In the genomic region with DNA sequence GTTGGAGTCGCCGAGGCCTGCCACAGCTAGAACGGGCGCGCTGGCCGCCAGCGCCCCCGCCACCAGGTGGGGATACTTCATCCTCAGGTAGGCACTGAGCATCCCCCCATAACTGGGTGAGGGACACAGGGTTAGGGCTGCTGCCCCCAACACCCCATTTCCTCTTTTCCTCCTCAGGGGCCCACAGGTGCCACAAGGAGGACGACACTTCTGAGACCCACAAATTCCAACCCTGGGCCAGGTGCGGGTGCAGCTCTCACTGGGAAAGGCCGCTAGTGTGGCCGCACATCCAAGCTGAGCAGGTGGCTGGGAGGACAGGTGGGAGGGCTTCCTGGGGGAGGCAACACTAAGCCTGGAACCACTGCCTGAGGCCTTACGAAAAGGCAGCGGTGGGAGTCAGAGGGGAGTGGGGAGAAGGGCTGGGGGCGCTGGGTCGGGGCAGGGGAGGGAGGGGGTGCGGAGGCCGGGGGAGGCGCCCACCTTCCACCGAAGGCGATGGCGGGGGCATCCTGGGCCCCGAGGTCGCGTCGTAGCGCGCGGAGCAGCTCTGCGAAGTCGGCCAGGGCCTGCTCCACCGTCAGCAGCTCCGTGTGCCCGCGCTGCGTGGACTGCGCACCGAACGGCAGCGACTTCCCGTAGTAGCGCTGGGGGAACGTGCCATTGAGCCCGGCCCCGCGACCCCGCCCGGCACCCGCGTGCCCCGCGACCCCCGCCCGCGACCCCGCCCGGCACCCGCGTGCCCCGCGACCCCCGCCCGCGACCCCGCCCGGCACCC, we compare ENCODE assay signal across 8 cellular contexts. TPM values are rescaled to one million over a fixed set of nuclear protein-coding genes. Genes with fewer than 3 reads are reported as not detected.
DNase-seq lines count a peak whose midpoint lies in the region; ATAC-seq, FAIRE-seq and TF ChIP-seq lines count a peak whose summit lies in the region.

No MANE protein-coding gene starts in this region.

- H3K36me3 ChIP-seq in BLaER1 treated with 17β-estradiol and CSF1 and Interleukin-3, amounts not matched to agents 10 nM and 100 nM = peaks cover 46 to 49% (median 48%) of the 10 kb centered on the region in 11 experiments
- H3K36me3 ChIP-seq in IMR-90 (ENCODE audit: control insufficient read depth, insufficient read depth, low read length) = peaks cover 33% of the 10 kb centered on the region
- H3K36me3 ChIP-seq in K562 (ENCODE audit: control insufficient read depth, insufficient read depth, low read length) = peaks cover 50% of the 10 kb centered on the region; the same call in 2 of the 3 replicates

- TF ChIP-seq EP300 in K562 (IDR thresholded peaks at IDR 0.05; ENCODE audit: low read length) = no peak

- H3K27me3 ChIP-seq in BLaER1 treated with 17β-estradiol and CSF1 and Interleukin-3, amounts not matched to agents 10 nM and 100 nM = no peaks in the 10 kb centered on the region
- H3K27me3 ChIP-seq in IMR-90 (ENCODE audit: control insufficient read depth, insufficient read depth, low read length) (no peaks in the 10 kb centered on the region), K562 (ENCODE audit: control insufficient read depth in 2 of 2, insufficient read depth in 2 of 2, low read length in 2 of 2) (no peaks in the 10 kb centered on the region)

- H3K27me3 Mint-ChIP-seq in nephron (ENCODE audit: low read depth) = peaks cover 27% of the 10 kb centered on the region

- H4K20me1 ChIP-seq in BLaER1 treated with 17β-estradiol and CSF1 and Interleukin-3, amounts not matched to agents 10 nM and 100 nM = peaks cover 38 to 50% (median 44%) of the 10 kb centered on the region in 11 experiments; a peak in 21 of 22 replicates
- H4K20me1 ChIP-seq in IMR-90 (ENCODE audit: insufficient read depth, low read length) (no peaks in the 10 kb centered on the region), K562 (replicated peaks; ENCODE audit: control insufficient read depth, insufficient read depth, low read length) (no peaks in the 10 kb centered on the region)

- H3K23ac ChIP-seq in IMR-90 (ENCODE audit: low read depth, low read length) = 0 out of 2 replicates have a peak overlapping the region, but pooled peaks have one; percentile 66

- intact Hi-C loops in IMR-90 (cut with micrococcal nuclease) = no loop called here
- intact Hi-C loops in K562 (cut with micrococcal nuclease) = no loop called here

- H3K56ac ChIP-seq in IMR-90 (ENCODE audit: extremely low read depth, insufficient read depth, low read length) = no peak overlapping the region

- no peak overlapping the region for H2BK20ac ChIP-seq in IMR-90 (ENCODE audit: low read depth, low read length)

- no peak for FAIRE-seq in K562 (lab: Jason Lieb, UNC)

- H3K18ac ChIP-seq in IMR-90 (ENCODE audit: low read depth, low read length) = no peak overlapping the region

- H2BK120ac ChIP-seq in IMR-90 (ENCODE audit: low read depth, low read length) = no peak overlapping the region

- H2BK5ac ChIP-seq in IMR-90 (ENCODE audit: low read depth, low read length, poor library complexity, severe bottlenecking) = no peak overlapping the region

- H4K5ac ChIP-seq in IMR-90 (ENCODE audit: low read depth, low read length) = no peak overlapping the region

- peaks cover 17 to 54% (median 51%) of the 10 kb centered on the region in 10 experiments for H3K4me1 ChIP-seq in BLaER1 treated with 17β-estradiol and CSF1 and Interleukin-3, amounts not matched to agents 10 nM and 100 nM
- H3K4me1 ChIP-seq in IMR-90 (ENCODE audit: control insufficient read depth, insufficient read depth, low read length) = peaks cover 6% of the 10 kb centered on the region
- peaks cover 18 to 83% of the 10 kb centered on the region in 2 experiments for H3K4me1 ChIP-seq in K562 (replicated peaks in 1 of 2; ENCODE audit: control insufficient read depth in 2 of 2, insufficient read depth in 2 of 2, low read length in 2 of 2)

- TF ChIP-seq RAD21 in IMR-90 (IDR thresholded peaks at IDR 0.05; ENCODE audit: low read length) = no peak
- TF ChIP-seq RAD21 in K562 (CRISPR knock-in tag; conservative IDR thresholded peaks at IDR 0.05 in 1 of 2, IDR thresholded peaks at IDR 0.05 in 1 of 2) = no peak

- peak overlapping the region; percentile 43 to 68 (median 54) for H3K4me3 Mint-ChIP-seq in nephron

- dilution Hi-C loops in IMR-90 (cut with HindIII; ENCODE audit: low sequenced_read_pairs, unreplicated experiment) = no loop called here

- no peak overlapping the region; a peak in 1 of 4 replicates for H4K8ac ChIP-seq in IMR-90 (ENCODE audit: low read depth in 2 of 2, low read length in 2 of 2)

- peak overlapping the region in 3 of 11 experiments; percentile 18 to 85 (median 79); a peak in 4 of 22 replicates for H3K27ac ChIP-seq in BLaER1 treated with 17β-estradiol and CSF1 and Interleukin-3, amounts not matched to agents 10 nM and 100 nM
- H3K27ac ChIP-seq in IMR-90 (ENCODE audit: insufficient read depth, low read length) (no peak overlapping the region; the same call in 1 of the 2 replicates), K562 (ENCODE audit: extremely low read depth, low read depth, low read length) (peak overlapping the region; percentile 46; the same call in 1 of the 3 replicates)

- no peak overlapping the region for H2BK15ac ChIP-seq in IMR-90 (ENCODE audit: low read depth, low read length)

- CTCF ChIA-PET in IMR-90 (lab: Yijun Ruan, JAX) = no interaction called here
- CTCF ChIA-PET in K562 (lab: Yijun Ruan, JAX; ENCODE audit: low intra/inter-chr PET ratio) = no interaction called here

- ATAC-seq in IMR-90 (ENCODE audit: low read depth) (no peak), K562 (0 out of 3 replicates have a peak, but pooled peaks have one; percentile 7), HG02840 (IDR thresholded peaks at IDR 0.05; ENCODE audit: low FRiP score, unreplicated experiment) (no peak), HG03521 (IDR thresholded peaks at IDR 0.05; ENCODE audit: unreplicated experiment) (no peak)

- no peak for TF ChIP-seq POLR2A in IMR-90 (IDR thresholded peaks at IDR 0.05; ENCODE audit: low read depth, low read length)
- TF ChIP-seq POLR2A in K562 (conservative IDR thresholded peaks at IDR 0.05) = no peak

- H3K9ac ChIP-seq in BLaER1 treated with 17β-estradiol and CSF1 and Interleukin-3, amounts not matched to agents 10 nM and 100 nM = peak overlapping the region; percentile 47 to 87 (median 80); a peak in 19 of 22 replicates
- H3K9ac ChIP-seq in IMR-90 (ENCODE audit: low read depth, low read length) (no peak overlapping the region), K562 (ENCODE audit: insufficient read depth in 1 of 2, low read depth in 2 of 2, low read length in 2 of 2) (peak overlapping the region in 1 of 2 experiments; percentile 97; a peak in 3 of 4 replicates)

- peak overlapping the region; percentile 51 to 80 (median 72) for H3K4me3 ChIP-seq in BLaER1 treated with 17β-estradiol and CSF1 and Interleukin-3, amounts not matched to agents 10 nM and 100 nM
- H3K4me3 ChIP-seq in IMR-90 (ENCODE audit: insufficient read depth, low read depth, low read length) (peak overlapping the region; percentile 48), K562 (peak overlapping the region; percentile 35; the same call in 1 of the 2 replicates)

- peak overlapping the region; percentile 78 for H2AK9ac ChIP-seq in IMR-90 (replicated peaks; ENCODE audit: low read depth, low read length, poor library complexity)

- H2AFZ ChIP-seq in IMR-90 (replicated peaks; ENCODE audit: low read length, poor library complexity) (peak overlapping the region; percentile 58), K562 (ENCODE audit: low read depth, low read length) (no peak overlapping the region)

- in situ Hi-C loops in IMR-90 (cut with MboI; ENCODE audit: low sequenced_read_pairs) (no loop called here), K562 (cut with MboI) (no loop called here)

- H3K9me3 ChIP-seq in BLaER1 treated with 17β-estradiol and CSF1 and Interleukin-3, amounts not matched to agents 10 nM and 100 nM (replicated peaks in 1 of 11) = no peaks in the 10 kb centered on the region
- H3K9me3 ChIP-seq in IMR-90 (ENCODE audit: control insufficient read depth, insufficient read depth, low read length) (no peaks in the 10 kb centered on the region), K562 (replicated peaks; ENCODE audit: control insufficient read depth, insufficient read depth, low read depth, low read length) (no peaks in the 10 kb centered on the region)

- BruUV-seq in IMR-90 (replicated peaks; lab: Mats Ljungman, UMichigan) (no TSS peak), K562 (replicated peaks; lab: Mats Ljungman, UMichigan) (TSS peak; percentile 65)

- no peaks in the 10 kb centered on the region for H3K36me3 Mint-ChIP-seq in nephron (ENCODE audit: low read depth)

- POLR2A ChIA-PET in IMR-90 (lab: Charles Lee; ENCODE audit: unreplicated experiment) = no interaction called here
- POLR2A ChIA-PET in K562 (lab: Yijun Ruan, JAX) = interaction anchor here (0.6 to 0.9 kb wide), 5 partner anchors 14 to 464 kb away, joined by 3 to 5 read pairs (median 3); no protein-coding TSS in a partner anchor

- H3K79me2 ChIP-seq in K562 (ENCODE audit: control insufficient read depth, insufficient read depth, low read length) = peaks cover 27% of the 10 kb centered on the region

- 22% methylated on average over 12 of the region's 66 CpGs; no CpG with 5 or more reads in 1 of the 2 experiments for WGBS in IMR-90 (ENCODE audit: extremely low coverage in 2 of 2, insufficient read length in 1 of 2), 2 experiments
- 70% methylated on average over 12 of the region's 66 CpGs for WGBS in K562 (ENCODE audit: insufficient coverage, low coverage, missing lambda C conversion rate)

- no peak for TF ChIP-seq CTCF in IMR-90 (conservative IDR thresholded peaks at IDR 0.05; ENCODE audit: low read depth, low read length)
- TF ChIP-seq CTCF in K562 (IDR thresholded peaks at IDR 0.05 in 2 of 3, conservative IDR thresholded peaks at IDR 0.05 in 1 of 3; ENCODE audit: insufficient read depth in 2 of 3, low read depth in 1 of 3, low read length in 3 of 3) = no peak
- TF ChIP-seq CTCF in nephron (IDR thresholded peaks at IDR 0.05; ENCODE audit: unreplicated experiment in 3 of 3) = no peak

- H3K4ac ChIP-seq in IMR-90 (ENCODE audit: low read depth, low read length) = no peak overlapping the region

- no peaks in the 10 kb centered on the region for H3K4me1 Mint-ChIP-seq in nephron

- DNase-seq in IMR-90 (no peak), K562 (ENCODE audit: extremely low read depth in 1 of 4, low spot score in 3 of 4) (peak in 3 of 4 experiments; percentile 48 to 65 (median 62)), NCI-H1436 treated with DMSO at 0.1 percent for 48 hours (lab: John Stamatoyannopoulos, UW) (no peak), dedifferentiated amniotic fluid mesenchymal stem cell (ENCODE audit: extremely low spot score) (no peak)

- H3K79me1 ChIP-seq in IMR-90 (ENCODE audit: low read depth in 1 of 2, low read length in 2 of 2) = 0 out of 4 replicates have a peak, but pooled peaks cover 0 to 3% of the 10 kb centered on the region in 2 experiments

- no peak overlapping the region for H4K91ac ChIP-seq in IMR-90 (ENCODE audit: insufficient read depth, low read depth, low read length)

- H3K4me2 ChIP-seq in BLaER1 treated with 17β-estradiol and CSF1 and Interleukin-3, amounts not matched to agents 10 nM and 100 nM = peak overlapping the region; percentile 78 to 96 (median 91)
- peak overlapping the region; percentile 86 for H3K4me2 ChIP-seq in IMR-90 (ENCODE audit: low read depth, low read length)
- peak overlapping the region; percentile 52 for H3K4me2 ChIP-seq in K562 (ENCODE audit: insufficient read depth, low read length)

- no peaks in the 10 kb centered on the region for H3K9me3 Mint-ChIP-seq in nephron

- peak overlapping the region; percentile 59; the same call in 1 of the 2 replicates for H2AK5ac ChIP-seq in IMR-90 (ENCODE audit: low read depth, low read length)

- no peaks in the 10 kb centered on the region for H3K9me1 ChIP-seq in IMR-90 (ENCODE audit: insufficient read depth, low read length)
- no peaks in the 10 kb centered on the region for H3K9me1 ChIP-seq in K562 (ENCODE audit: control insufficient read depth, insufficient read depth, low read length)

- no peak overlapping the region for H3K27ac Mint-ChIP-seq in nephron

- no peak overlapping the region for H3K14ac ChIP-seq in IMR-90 (replicated peaks; ENCODE audit: low read depth, low read length)

RNA-seq across cellular contexts. Expression of a gene that starts 1.0 kb away (rescaled TPM):
- 14.2 and 14.9 TPM in 2 replicates for total RNA-seq in IMR-90 (2012; rRNA removed)
- polyA plus RNA-seq in IMR-90 (2012; rRNA removed) = 76.4 and 88.2 TPM in 2 replicates
- polyA plus RNA-seq in IMR-90 (2012; cell fraction: cytosol; rRNA removed) = 66.6 and 114 TPM in 2 replicates
- 336 and 1,029 TPM in 2 replicates for polyA plus RNA-seq in IMR-90 (2012; cell fraction: nucleus; rRNA removed; ENCODE audit: low replicate concordance)
- 175 and 615 TPM in 2 replicates for total RNA-seq in K562 (2011; cell fraction: chromatin; rRNA removed; ENCODE audit: low replicate concordance)
- 837 and 852 TPM in 2 replicates for total RNA-seq in K562 (2011; cell fraction: nucleolus; rRNA removed)
- total RNA-seq in K562 (2011; cell fraction: nucleoplasm; rRNA removed) = 311 and 347 TPM in 2 replicates
- total RNA-seq in K562 (2014; rRNA removed) = 231 and 272 TPM in 2 replicates
- 11.3 and 24.9 TPM in 2 replicates for total RNA-seq in K562 (2014; rRNA removed; fragmentation: Illumina TruSeq; extraction: Trizol)
- 140 and 141 TPM in 2 replicates for total RNA-seq in K562 (2015; rRNA removed; fragmentation: Illumina TruSeq; extraction: Trizol)
- total RNA-seq in K562 (2021) = 311 and 322 TPM in 2 replicates
- 132 and 158 TPM in 2 replicates for polyA plus RNA-seq in K562 (2011; rRNA removed)
- 141 and 377 TPM in 2 replicates for polyA plus RNA-seq in K562 (2011; cell fraction: cytosol; rRNA removed)
- polyA plus RNA-seq in K562 (2011; cell fraction: nucleus; rRNA removed) = 1,627 and 2,902 TPM in 2 replicates
- 245 and 282 TPM in 2 replicates for polyA plus RNA-seq in K562 (2012)
- 48.4 and 105 TPM in 2 replicates for polyA plus RNA-seq in K562 (2014; fragmentation: Illumina TruSeq; extraction: Trizol)
- polyA plus RNA-seq in K562 (2014; fragmentation: Nextera tagmentation; extraction: Ambion mirVana) = 1 to 10 TPM in 1 of 2 experiments, under 1 TPM in 1; 0.99 to 4.1 TPM
- 352 and 365 TPM in 2 replicates for polyA plus RNA-seq in K562 (2014; rRNA removed)
- polyA minus RNA-seq in K562 (2011; rRNA and poly(A)+ RNA removed) = 9.4 and 25.8 TPM in 2 replicates
- polyA minus RNA-seq in K562 (2011; cell fraction: cytosol; rRNA and poly(A)+ RNA removed) = 61.7 and 63.0 TPM in 2 replicates
- polyA minus RNA-seq in K562 (2011; cell fraction: nucleus; rRNA and poly(A)+ RNA removed) = 112 and 134 TPM in 2 replicates

RNA-seq across cellular contexts. Expression of a gene that starts 25.4 kb away (rescaled TPM):
- total RNA-seq in IMR-90 (2012; rRNA removed) (not detected in 2 replicates), K562 (2014; rRNA removed) (not detected in 2 replicates), K562 (2014; rRNA removed; fragmentation: Illumina TruSeq; extraction: Trizol) (not detected in 2 replicates), K562 (2015; rRNA removed; fragmentation: Illumina TruSeq; extraction: Trizol) (not detected in 2 replicates), K562 (2021) (0.35 and 0.36 TPM in 2 replicates)
- polyA plus RNA-seq in IMR-90 (2012; rRNA removed) (0.04 and 0.09 TPM in 2 replicates), K562 (2011; rRNA removed) (0.03 and 0.04 TPM in 2 replicates), K562 (2014; fragmentation: Illumina TruSeq; extraction: Trizol) (0.08 TPM in 1 of 2 replicates, not detected in the other), K562 (2014; fragmentation: Nextera tagmentation; extraction: Ambion mirVana) (not detected), K562 (2014; rRNA removed) (0.08 and 0.16 TPM in 2 replicates)
- polyA plus RNA-seq in IMR-90 (2012; cell fraction: cytosol; rRNA removed) = 0.03 TPM in 2 replicates
- polyA plus RNA-seq in IMR-90 (2012; cell fraction: nucleus; rRNA removed; ENCODE audit: low replicate concordance) = 0.15 and 0.29 TPM in 2 replicates
- 0.25 and 3.0 TPM in 2 replicates for total RNA-seq in K562 (2011; cell fraction: chromatin; rRNA removed; ENCODE audit: low replicate concordance)
- 0.67 and 3.3 TPM in 2 replicates for total RNA-seq in K562 (2011; cell fraction: nucleolus; rRNA removed)
- 0.53 and 1.2 TPM in 2 replicates for total RNA-seq in K562 (2011; cell fraction: nucleoplasm; rRNA removed)
- polyA plus RNA-seq in K562 (2011; cell fraction: cytosol; rRNA removed) = 0.04 and 0.07 TPM in 2 replicates
- polyA plus RNA-seq in K562 (2011; cell fraction: nucleus; rRNA removed) = 0.34 and 0.67 TPM in 2 replicates
- polyA plus RNA-seq in K562 (2012) = 0.35 and 0.38 TPM in 2 replicates
- polyA minus RNA-seq in K562 (2011; rRNA and poly(A)+ RNA removed) = not detected in 2 replicates
- not detected in 2 replicates for polyA minus RNA-seq in K562 (2011; cell fraction: cytosol; rRNA and poly(A)+ RNA removed)
- 0.13 and 0.56 TPM in 2 replicates for polyA minus RNA-seq in K562 (2011; cell fraction: nucleus; rRNA and poly(A)+ RNA removed)

RNA-seq across cellular contexts. Expression of a gene that starts 26.8 kb away (rescaled TPM):
- total RNA-seq in IMR-90 (2012; rRNA removed) = 25.0 and 28.7 TPM in 2 replicates
- 49.8 and 55.1 TPM in 2 replicates for polyA plus RNA-seq in IMR-90 (2012; rRNA removed)
- 54.5 and 68.5 TPM in 2 replicates for polyA plus RNA-seq in IMR-90 (2012; cell fraction: cytosol; rRNA removed)
- 89.2 and 183 TPM in 2 replicates for polyA plus RNA-seq in IMR-90 (2012; cell fraction: nucleus; rRNA removed; ENCODE audit: low replicate concordance)
- total RNA-seq in K562 (2011; cell fraction: chromatin; rRNA removed; ENCODE audit: low replicate concordance) = 158 and 355 TPM in 2 replicates
- 181 and 194 TPM in 2 replicates for total RNA-seq in K562 (2011; cell fraction: nucleolus; rRNA removed)
- total RNA-seq in K562 (2011; cell fraction: nucleoplasm; rRNA removed) = 119 and 136 TPM in 2 replicates
- 30.1 and 35.1 TPM in 2 replicates for total RNA-seq in K562 (2014; rRNA removed)
- 14.4 and 14.8 TPM in 2 replicates for total RNA-seq in K562 (2014; rRNA removed; fragmentation: Illumina TruSeq; extraction: Trizol)
- 21.0 and 21.6 TPM in 2 replicates for total RNA-seq in K562 (2015; rRNA removed; fragmentation: Illumina TruSeq; extraction: Trizol)
- total RNA-seq in K562 (2021) = 33.9 and 36.6 TPM in 2 replicates
- 27.3 and 40.1 TPM in 2 replicates for polyA plus RNA-seq in K562 (2011; rRNA removed)
- 33.0 and 35.1 TPM in 2 replicates for polyA plus RNA-seq in K562 (2011; cell fraction: cytosol; rRNA removed)
- polyA plus RNA-seq in K562 (2011; cell fraction: nucleus; rRNA removed) = 128 and 134 TPM in 2 replicates
- 25.3 and 58.7 TPM in 2 replicates for polyA plus RNA-seq in K562 (2012)
- 23.8 and 31.3 TPM in 2 replicates for polyA plus RNA-seq in K562 (2014; fragmentation: Illumina TruSeq; extraction: Trizol)
- polyA plus RNA-seq in K562 (2014; fragmentation: Nextera tagmentation; extraction: Ambion mirVana) = under 1 TPM; 0.55 to 0.89 TPM
- 29.6 and 33.6 TPM in 2 replicates for polyA plus RNA-seq in K562 (2014; rRNA removed)
- polyA minus RNA-seq in K562 (2011; rRNA and poly(A)+ RNA removed) = 32.0 and 36.7 TPM in 2 replicates
- polyA minus RNA-seq in K562 (2011; cell fraction: cytosol; rRNA and poly(A)+ RNA removed) = 17.1 and 24.8 TPM in 2 replicates
- polyA minus RNA-seq in K562 (2011; cell fraction: nucleus; rRNA and poly(A)+ RNA removed) = 38.5 and 64.6 TPM in 2 replicates

RNA-seq across cellular contexts. Expression of a gene that starts 36.3 kb away (rescaled TPM):
- total RNA-seq in IMR-90 (2012; rRNA removed) (2.3 and 2.5 TPM in 2 replicates), K562 (2014; rRNA removed) (3.7 and 5.1 TPM in 2 replicates), K562 (2014; rRNA removed; fragmentation: Illumina TruSeq; extraction: Trizol) (1.5 and 1.6 TPM in 2 replicates), K562 (2015; rRNA removed; fragmentation: Illumina TruSeq; extraction: Trizol) (5.1 and 5.2 TPM in 2 replicates), K562 (2021) (8.6 and 8.8 TPM in 2 replicates)
- polyA plus RNA-seq in IMR-90 (2012; rRNA removed) (8.7 and 9.8 TPM in 2 replicates), K562 (2011; rRNA removed) (1.5 and 3.0 TPM in 2 replicates), K562 (2014; fragmentation: Illumina TruSeq; extraction: Trizol) (5.2 and 5.3 TPM in 2 replicates), K562 (2014; fragmentation: Nextera tagmentation; extraction: Ambion mirVana) (under 1 TPM; 0.20 to 0.29 TPM), K562 (2014; rRNA removed) (5.0 and 7.1 TPM in 2 replicates)
- 4.2 and 5.1 TPM in 2 replicates for polyA plus RNA-seq in IMR-90 (2012; cell fraction: cytosol; rRNA removed)
- 45.6 and 69.6 TPM in 2 replicates for polyA plus RNA-seq in IMR-90 (2012; cell fraction: nucleus; rRNA removed; ENCODE audit: low replicate concordance)
- total RNA-seq in K562 (2011; cell fraction: chromatin; rRNA removed; ENCODE audit: low replicate concordance) = 10.1 and 23.7 TPM in 2 replicates
- 16.3 and 18.0 TPM in 2 replicates for total RNA-seq in K562 (2011; cell fraction: nucleolus; rRNA removed)
- 9.3 and 10.3 TPM in 2 replicates for total RNA-seq in K562 (2011; cell fraction: nucleoplasm; rRNA removed)
- polyA plus RNA-seq in K562 (2011; cell fraction: cytosol; rRNA removed) = 2.4 and 2.6 TPM in 2 replicates
- 17.8 and 18.3 TPM in 2 replicates for polyA plus RNA-seq in K562 (2011; cell fraction: nucleus; rRNA removed)
- 6.6 and 13.1 TPM in 2 replicates for polyA plus RNA-seq in K562 (2012)
- 0.69 and 0.74 TPM in 2 replicates for polyA minus RNA-seq in K562 (2011; rRNA and poly(A)+ RNA removed)
- polyA minus RNA-seq in K562 (2011; cell fraction: cytosol; rRNA and poly(A)+ RNA removed) = 1.4 and 1.5 TPM in 2 replicates
- polyA minus RNA-seq in K562 (2011; cell fraction: nucleus; rRNA and poly(A)+ RNA removed) = 3.0 and 4.1 TPM in 2 replicates

RNA-seq across cellular contexts. Expression of a gene that starts 43.2 kb away (rescaled TPM):
- total RNA-seq in IMR-90 (2012; rRNA removed) = 3.3 and 3.4 TPM in 2 replicates
- 4.9 and 6.4 TPM in 2 replicates for polyA plus RNA-seq in IMR-90 (2012; rRNA removed)
- polyA plus RNA-seq in IMR-90 (2012; cell fraction: cytosol; rRNA removed) = 3.1 and 4.5 TPM in 2 replicates
- polyA plus RNA-seq in IMR-90 (2012; cell fraction: nucleus; rRNA removed; ENCODE audit: low replicate concordance) = 3.0 and 9.5 TPM in 2 replicates
- total RNA-seq in K562 (2011; cell fraction: chromatin; rRNA removed; ENCODE audit: low replicate concordance) = 12.7 and 42.0 TPM in 2 replicates
- total RNA-seq in K562 (2011; cell fraction: nucleolus; rRNA removed) = 49.3 and 51.2 TPM in 2 replicates
- 20.6 and 22.4 TPM in 2 replicates for total RNA-seq in K562 (2011; cell fraction: nucleoplasm; rRNA removed)
- total RNA-seq in K562 (2014; rRNA removed) = 91.8 and 115 TPM in 2 replicates
- total RNA-seq in K562 (2014; rRNA removed; fragmentation: Illumina TruSeq; extraction: Trizol) = 13.1 and 15.8 TPM in 2 replicates
- 40.8 and 42.4 TPM in 2 replicates for total RNA-seq in K562 (2015; rRNA removed; fragmentation: Illumina TruSeq; extraction: Trizol)
- 72.1 and 78.8 TPM in 2 replicates for total RNA-seq in K562 (2021)
- 18.8 and 24.2 TPM in 2 replicates for polyA plus RNA-seq in K562 (2011; rRNA removed)
- 28.2 and 80.8 TPM in 2 replicates for polyA plus RNA-seq in K562 (2011; cell fraction: cytosol; rRNA removed)
- polyA plus RNA-seq in K562 (2011; cell fraction: nucleus; rRNA removed) = 42.6 and 60.8 TPM in 2 replicates
- 27.0 and 33.0 TPM in 2 replicates for polyA plus RNA-seq in K562 (2012)
- polyA plus RNA-seq in K562 (2014; fragmentation: Illumina TruSeq; extraction: Trizol) = 18.3 and 41.2 TPM in 2 replicates
- polyA plus RNA-seq in K562 (2014; fragmentation: Nextera tagmentation; extraction: Ambion mirVana) = 1 to 10 TPM; 3.4 to 3.7 TPM
- polyA plus RNA-seq in K562 (2014; rRNA removed) = 56.5 and 67.8 TPM in 2 replicates
- polyA minus RNA-seq in K562 (2011; rRNA and poly(A)+ RNA removed) = 6.7 and 11.1 TPM in 2 replicates
- polyA minus RNA-seq in K562 (2011; cell fraction: cytosol; rRNA and poly(A)+ RNA removed) = 29.9 and 32.2 TPM in 2 replicates
- 16.6 and 17.5 TPM in 2 replicates for polyA minus RNA-seq in K562 (2011; cell fraction: nucleus; rRNA and poly(A)+ RNA removed)

Comparison
In these comparisons a context has a peak if more than half of its experiments do, and no peak if none do; other contexts are left out.
1. DNase-seq: peak in K562 (3 of 4); none in IMR-90 (single experiment), NCI-H1436 treated with DMSO at 0.1 percent for 48 hours (single experiment) and dedifferentiated amniotic fluid mesenchymal stem cell (single experiment).
2. Peak in every context shown above with its lines, with median percentiles within 50 percentile points of each other: H3K4me2 ChIP-seq and H3K4me3 ChIP-seq.